In the genomic region with DNA sequence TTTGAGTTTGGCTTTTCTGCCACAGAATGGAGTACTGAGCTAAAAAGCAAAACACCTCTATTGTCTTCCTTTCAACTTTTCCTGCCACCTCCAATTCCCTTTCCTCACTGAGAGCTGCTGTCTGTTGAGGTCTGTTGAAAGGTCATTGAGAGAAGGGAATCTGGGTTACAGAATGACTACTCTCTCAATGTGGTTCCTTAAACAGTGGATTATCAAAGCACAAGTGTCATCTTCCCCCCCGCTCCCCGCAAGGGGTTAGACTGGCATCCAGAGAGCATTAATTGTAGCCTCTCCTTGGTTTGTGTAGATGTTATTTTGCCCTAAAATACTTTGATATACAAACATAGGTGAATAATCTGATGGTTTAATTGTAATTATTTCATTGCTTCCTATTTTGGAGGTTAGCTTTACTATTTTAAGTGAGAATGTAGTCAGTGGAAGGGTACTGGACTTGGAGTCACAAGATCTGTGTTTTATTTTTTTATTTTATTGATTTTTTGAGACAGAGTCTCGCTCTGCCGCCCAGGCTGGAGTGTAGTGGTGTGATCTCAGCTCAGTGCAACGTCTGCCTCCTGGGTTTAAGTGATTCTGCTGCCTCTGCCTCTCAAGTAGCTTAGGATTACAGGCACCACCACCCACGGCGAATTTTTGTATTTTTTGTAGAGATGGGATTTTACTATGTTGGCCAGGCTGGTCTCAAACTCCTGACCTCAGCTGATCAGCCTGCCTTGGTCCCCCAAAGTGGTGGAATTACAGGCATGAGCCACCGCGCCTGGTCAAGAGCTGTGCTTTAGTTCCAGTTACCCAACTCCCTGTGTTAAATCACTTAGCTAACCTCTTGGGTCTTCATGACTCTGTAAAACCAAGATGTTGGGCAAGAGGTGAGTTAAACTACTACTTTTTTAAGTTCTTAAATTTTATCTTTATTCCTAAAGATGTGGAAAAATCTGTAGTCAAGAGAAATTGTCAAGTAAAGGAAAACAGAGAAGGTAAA, we compare ENCODE assay signal across 2 cellular contexts.
TF ChIP-seq lines count a peak whose summit lies in the region.

No MANE protein-coding gene starts in this region.

TF ChIP-seq in HEK293T, 16 proteins besides CTCF, POLR2A, EP300 and RAD21:
- TF ChIP-seq BHLHE40 (IDR thresholded peaks at IDR 0.05; ENCODE audit: borderline replicate concordance) (no peak), ZNF384 (IDR thresholded peaks at IDR 0.05) (0 out of 2 replicates have a peak, but pooled peaks have one; percentile 11), TARDBP (IDR thresholded peaks at IDR 0.05) (no peak)
TF ChIP-seq in HEK293T: peak in this region for 1.

TF ChIP-seq in GM12878, 131 proteins besides CTCF, POLR2A, EP300 and RAD21:
- TF ChIP-seq KLF5 (IDR thresholded peaks at IDR 0.05; ENCODE audit: partially characterized antibody) (no peak), WRNIP1 (IDR thresholded peaks at IDR 0.05; ENCODE audit: borderline replicate concordance, low read depth, low read length) (no peak), ZNF687 (IDR thresholded peaks at IDR 0.05) (no peak), CHD2 (IDR thresholded peaks at IDR 0.05; ENCODE audit: borderline replicate concordance, low read depth, low read length) (no peak), ZBTB4 (CRISPR knock-in tag; IDR thresholded peaks at IDR 0.05) (no peak), ZSCAN29 (IDR thresholded peaks at IDR 0.05) (no peak), NFYA (IDR thresholded peaks at IDR 0.05; ENCODE audit: borderline replicate concordance, low read depth, low read length) (no peak), SRF (IDR thresholded peaks at IDR 0.05; ENCODE audit: low read depth in 2 of 2, low read length in 2 of 2) (no peak), IKZF2 (IDR thresholded peaks at IDR 0.05) (no peak), JUND (IDR thresholded peaks at IDR 0.05; ENCODE audit: low read depth, low read length) (no peak), NFXL1 (IDR thresholded peaks at IDR 0.05; ENCODE audit: borderline replicate concordance) (no peak), SMARCA5 (IDR thresholded peaks at IDR 0.05) (no peak), ZNF274 (IDR thresholded peaks at IDR 0.05; ENCODE audit: insufficient read depth, insufficient read length) (no peak), RAD51 (IDR thresholded peaks at IDR 0.05) (no peak), SMC3 (IDR thresholded peaks at IDR 0.05; ENCODE audit: borderline replicate concordance, low read length) (no peak), HDAC2 (IDR thresholded peaks at IDR 0.05) (no peak), SIX5 (IDR thresholded peaks at IDR 0.05; ENCODE audit: low read depth, low read length, severe bottlenecking) (no peak), ZNF622 (IDR thresholded peaks at IDR 0.05) (no peak)
- TF ChIP-seq, protein P1, sequence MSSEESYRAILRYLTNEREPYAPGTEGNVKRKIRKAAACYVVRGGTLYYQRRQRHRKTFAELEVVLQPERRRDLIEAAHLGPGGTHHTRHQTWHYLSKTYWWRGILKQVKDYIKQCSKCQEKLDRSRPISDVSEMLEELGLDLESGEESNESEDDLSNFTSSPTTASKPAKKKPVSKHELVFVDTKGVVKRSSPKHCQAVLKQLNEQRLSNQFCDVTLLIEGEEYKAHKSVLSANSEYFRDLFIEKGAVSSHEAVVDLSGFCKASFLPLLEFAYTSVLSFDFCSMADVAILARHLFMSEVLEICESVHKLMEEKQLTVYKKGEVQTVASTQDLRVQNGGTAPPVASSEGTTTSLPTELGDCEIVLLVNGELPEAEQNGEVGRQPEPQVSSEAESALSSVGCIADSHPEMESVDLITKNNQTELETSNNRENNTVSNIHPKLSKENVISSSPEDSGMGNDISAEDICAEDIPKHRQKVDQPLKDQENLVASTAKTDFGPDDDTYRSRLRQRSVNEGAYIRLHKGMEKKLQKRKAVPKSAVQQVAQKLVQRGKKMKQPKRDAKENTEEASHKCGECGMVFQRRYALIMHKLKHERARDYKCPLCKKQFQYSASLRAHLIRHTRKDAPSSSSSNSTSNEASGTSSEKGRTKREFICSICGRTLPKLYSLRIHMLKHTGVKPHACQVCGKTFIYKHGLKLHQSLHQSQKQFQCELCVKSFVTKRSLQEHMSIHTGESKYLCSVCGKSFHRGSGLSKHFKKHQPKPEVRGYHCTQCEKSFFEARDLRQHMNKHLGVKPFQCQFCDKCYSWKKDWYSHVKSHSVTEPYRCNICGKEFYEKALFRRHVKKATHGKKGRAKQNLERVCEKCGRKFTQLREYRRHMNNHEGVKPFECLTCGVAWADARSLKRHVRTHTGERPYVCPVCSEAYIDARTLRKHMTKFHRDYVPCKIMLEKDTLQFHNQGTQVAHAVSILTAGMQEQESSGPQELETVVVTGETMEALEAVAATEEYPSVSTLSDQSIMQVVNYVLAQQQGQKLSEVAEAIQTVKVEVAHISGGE (CRISPR knock-in tag; IDR thresholded peaks at IDR 0.05) = no peak
- TF ChIP-seq, protein P2, sequence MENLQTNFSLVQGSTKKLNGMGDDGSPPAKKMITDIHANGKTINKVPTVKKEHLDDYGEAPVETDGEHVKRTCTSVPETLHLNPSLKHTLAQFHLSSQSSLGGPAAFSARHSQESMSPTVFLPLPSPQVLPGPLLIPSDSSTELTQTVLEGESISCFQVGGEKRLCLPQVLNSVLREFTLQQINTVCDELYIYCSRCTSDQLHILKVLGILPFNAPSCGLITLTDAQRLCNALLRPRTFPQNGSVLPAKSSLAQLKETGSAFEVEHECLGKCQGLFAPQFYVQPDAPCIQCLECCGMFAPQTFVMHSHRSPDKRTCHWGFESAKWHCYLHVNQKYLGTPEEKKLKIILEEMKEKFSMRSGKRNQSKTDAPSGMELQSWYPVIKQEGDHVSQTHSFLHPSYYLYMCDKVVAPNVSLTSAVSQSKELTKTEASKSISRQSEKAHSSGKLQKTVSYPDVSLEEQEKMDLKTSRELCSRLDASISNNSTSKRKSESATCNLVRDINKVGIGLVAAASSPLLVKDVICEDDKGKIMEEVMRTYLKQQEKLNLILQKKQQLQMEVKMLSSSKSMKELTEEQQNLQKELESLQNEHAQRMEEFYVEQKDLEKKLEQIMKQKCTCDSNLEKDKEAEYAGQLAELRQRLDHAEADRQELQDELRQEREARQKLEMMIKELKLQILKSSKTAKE (IDR thresholded peaks at IDR 0.05; ENCODE audit: low read depth, poor library complexity, severe bottlenecking) = no peak
